1 cellular context compared by ENCODE assay signal in genomic region chr16:3058173-3059030, GRCh38.
A peak's percentile ranks its signal among the peaks of the same experiment; 100 is the strongest.
TF ChIP-seq lines count a peak whose summit lies in the region.

No MANE protein-coding gene starts in this region.

TF ChIP-seq in HepG2, 621 proteins besides CTCF, POLR2A, EP300 and RAD21:
- TF ChIP-seq, protein P1, sequence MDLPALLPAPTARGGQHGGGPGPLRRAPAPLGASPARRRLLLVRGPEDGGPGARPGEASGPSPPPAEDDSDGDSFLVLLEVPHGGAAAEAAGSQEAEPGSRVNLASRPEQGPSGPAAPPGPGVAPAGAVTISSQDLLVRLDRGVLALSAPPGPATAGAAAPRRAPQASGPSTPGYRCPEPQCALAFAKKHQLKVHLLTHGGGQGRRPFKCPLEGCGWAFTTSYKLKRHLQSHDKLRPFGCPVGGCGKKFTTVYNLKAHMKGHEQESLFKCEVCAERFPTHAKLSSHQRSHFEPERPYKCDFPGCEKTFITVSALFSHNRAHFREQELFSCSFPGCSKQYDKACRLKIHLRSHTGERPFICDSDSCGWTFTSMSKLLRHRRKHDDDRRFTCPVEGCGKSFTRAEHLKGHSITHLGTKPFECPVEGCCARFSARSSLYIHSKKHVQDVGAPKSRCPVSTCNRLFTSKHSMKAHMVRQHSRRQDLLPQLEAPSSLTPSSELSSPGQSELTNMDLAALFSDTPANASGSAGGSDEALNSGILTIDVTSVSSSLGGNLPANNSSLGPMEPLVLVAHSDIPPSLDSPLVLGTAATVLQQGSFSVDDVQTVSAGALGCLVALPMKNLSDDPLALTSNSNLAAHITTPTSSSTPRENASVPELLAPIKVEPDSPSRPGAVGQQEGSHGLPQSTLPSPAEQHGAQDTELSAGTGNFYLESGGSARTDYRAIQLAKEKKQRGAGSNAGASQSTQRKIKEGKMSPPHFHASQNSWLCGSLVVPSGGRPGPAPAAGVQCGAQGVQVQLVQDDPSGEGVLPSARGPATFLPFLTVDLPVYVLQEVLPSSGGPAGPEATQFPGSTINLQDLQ (CRISPR knock-in tag; IDR thresholded peaks at IDR 0.05): 0 out of 2 replicates have a peak, but pooled peaks have one; percentile 1
- peak; percentile 68 for TF ChIP-seq ZBTB33 (CRISPR knock-in tag; IDR thresholded peaks at IDR 0.05)
- no peak for TF ChIP-seq CHD4 (IDR thresholded peaks at IDR 0.05; ENCODE audit: borderline replicate concordance, low read length)
- no peak for TF ChIP-seq CREB1 (IDR thresholded peaks at IDR 0.05)
- TF ChIP-seq CREB1 (CRISPR knock-in tag; IDR thresholded peaks at IDR 0.05): no peak
- TF ChIP-seq, protein P2, sequence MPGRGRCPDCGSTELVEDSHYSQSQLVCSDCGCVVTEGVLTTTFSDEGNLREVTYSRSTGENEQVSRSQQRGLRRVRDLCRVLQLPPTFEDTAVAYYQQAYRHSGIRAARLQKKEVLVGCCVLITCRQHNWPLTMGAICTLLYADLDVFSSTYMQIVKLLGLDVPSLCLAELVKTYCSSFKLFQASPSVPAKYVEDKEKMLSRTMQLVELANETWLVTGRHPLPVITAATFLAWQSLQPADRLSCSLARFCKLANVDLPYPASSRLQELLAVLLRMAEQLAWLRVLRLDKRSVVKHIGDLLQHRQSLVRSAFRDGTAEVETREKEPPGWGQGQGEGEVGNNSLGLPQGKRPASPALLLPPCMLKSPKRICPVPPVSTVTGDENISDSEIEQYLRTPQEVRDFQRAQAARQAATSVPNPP (CRISPR knock-in tag; IDR thresholded peaks at IDR 0.05): no peak
- no peak for TF ChIP-seq RBFOX2 (IDR thresholded peaks at IDR 0.05; ENCODE audit: low read depth, low read length)
- TF ChIP-seq MAZ (IDR thresholded peaks at IDR 0.05; ENCODE audit: borderline replicate concordance, low read depth, low read length): 0 out of 2 replicates have a peak, but pooled peaks have one; percentile 2
- TF ChIP-seq MAZ (CRISPR knock-in tag; IDR thresholded peaks at IDR 0.05; ENCODE audit: low read depth): no peak
- peak; percentile 4; the same call in 1 of the 2 replicates for TF ChIP-seq ZNF777 (CRISPR knock-in tag; IDR thresholded peaks at IDR 0.05)
- TF ChIP-seq, protein P3, sequence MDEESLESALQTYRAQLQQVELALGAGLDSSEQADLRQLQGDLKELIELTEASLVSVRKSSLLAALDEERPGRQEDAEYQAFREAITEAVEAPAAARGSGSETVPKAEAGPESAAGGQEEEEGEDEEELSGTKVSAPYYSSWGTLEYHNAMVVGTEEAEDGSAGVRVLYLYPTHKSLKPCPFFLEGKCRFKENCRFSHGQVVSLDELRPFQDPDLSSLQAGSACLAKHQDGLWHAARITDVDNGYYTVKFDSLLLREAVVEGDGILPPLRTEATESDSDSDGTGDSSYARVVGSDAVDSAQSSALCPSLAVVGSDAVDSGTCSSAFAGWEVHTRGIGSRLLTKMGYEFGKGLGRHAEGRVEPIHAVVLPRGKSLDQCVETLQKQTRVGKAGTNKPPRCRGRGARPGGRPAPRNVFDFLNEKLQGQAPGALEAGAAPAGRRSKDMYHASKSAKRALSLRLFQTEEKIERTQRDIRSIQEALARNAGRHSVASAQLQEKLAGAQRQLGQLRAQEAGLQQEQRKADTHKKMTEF (CRISPR knock-in tag; IDR thresholded peaks at IDR 0.05): no peak
- no peak for TF ChIP-seq MBD4 (IDR thresholded peaks at IDR 0.05; ENCODE audit: borderline replicate concordance, low read length)
- no peak for TF ChIP-seq POLR2G (IDR thresholded peaks at IDR 0.05; ENCODE audit: low read depth, low read length)
- peak; percentile 85 for TF ChIP-seq HNRNPK (IDR thresholded peaks at IDR 0.05; ENCODE audit: low read depth, low read length, poor library complexity, severe bottlenecking)
- TF ChIP-seq ZSCAN25 (CRISPR knock-in tag; IDR thresholded peaks at IDR 0.05): 0 out of 2 replicates have a peak, but pooled peaks have one; percentile 64
TF ChIP-seq in HepG2: peak in this region for 6.
